In the genomic region with DNA sequence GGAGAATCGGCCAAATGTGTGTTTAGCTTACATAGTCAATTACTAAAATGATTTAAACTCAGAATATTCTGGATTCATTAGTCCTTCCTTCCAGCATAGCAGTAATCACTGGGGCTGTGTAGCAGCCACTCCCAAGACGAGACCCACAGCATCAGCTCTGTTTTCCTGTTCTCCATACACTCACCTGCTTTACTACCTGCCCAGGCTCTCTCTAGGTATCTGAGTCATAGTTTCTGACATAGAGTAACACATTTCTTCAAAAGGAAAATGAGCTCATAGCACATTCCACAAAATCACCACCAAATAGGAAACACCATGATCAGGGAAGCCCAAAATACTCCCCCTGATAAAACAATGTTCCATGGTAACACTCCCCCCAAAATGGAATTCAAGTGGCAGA, we compare ENCODE assay signal across 24 cellular contexts. TPM values are rescaled to one million over a fixed set of nuclear protein-coding genes. Genes with fewer than 3 reads are reported as not detected.
DNase-seq lines count a peak whose midpoint lies in the region; ATAC-seq and TF ChIP-seq lines count a peak whose summit lies in the region.
"Had no signal": no experiment of that assay in that cellular context is flagged by ENCODE, and none has a peak within 500 bp of the region (broad histone marks: within the 10 kb centered on the region; RNA-seq: fewer than 3 reads in every experiment).

No MANE protein-coding gene starts in this region.

- H3K4me1 ChIP-seq in CD4-positive, alpha-beta memory T cell (ENCODE audit: insufficient read depth, low read length), result peaks cover 47% of the 10 kb centered on the region
- H3K4me1 ChIP-seq in left lung, result no peaks in the 10 kb centered on the region
- H3K4me1 ChIP-seq: A549 had no signal

- H3K36me3 Mint-ChIP-seq in activated CD8-positive, alpha-beta memory T cell treated with anti-CD3 and anti-CD28 coated beads, Interleukin-2, amount 10 ng/mL, durations not matched to agents 7 days and 5 days, result peaks cover 57% of the 10 kb centered on the region
- H3K36me3 Mint-ChIP-seq in CD4-positive, alpha-beta memory T cell, result peaks cover 53 to 54% of the 10 kb centered on the region in 2 donors
- H3K36me3 Mint-ChIP-seq in activated naive CD8-positive, alpha-beta T cell treated with anti-CD3 and anti-CD28 coated beads, Interleukin-2, amount 10 ng/mL, durations not matched to agents 7 days and 5 days, result peaks cover 52% of the 10 kb centered on the region
- H3K36me3 Mint-ChIP-seq in HFFc6 (ENCODE audit: low read depth), result peaks cover 30% of the 10 kb centered on the region

- ATAC-seq in activated CD8-positive, alpha-beta memory T cell treated with anti-CD3 and anti-CD28 coated beads, Interleukin-2, amount 10 ng/mL, durations not matched to agents 7 days and 5 days, result no peak
- no peak for ATAC-seq in activated naive CD8-positive, alpha-beta T cell treated with anti-CD3 and anti-CD28 coated beads, Interleukin-2, amount 10 ng/mL, durations not matched to agents 7 days and 5 days (ENCODE audit: low read depth)
- no peak for ATAC-seq in left lung
- ATAC-seq: A549, GM12878, SK-N-SH treated with all-trans-retinoic acid at 6 μM for 48 hours had no signal

- no peaks in the 10 kb centered on the region for H3K9me3 Mint-ChIP-seq in activated CD8-positive, alpha-beta memory T cell treated with anti-CD3 and anti-CD28 coated beads, Interleukin-2, amount 10 ng/mL, durations not matched to agents 7 days and 5 days (ENCODE audit: low read depth)
- H3K9me3 Mint-ChIP-seq in CD4-positive, alpha-beta memory T cell, result no peaks in the 10 kb centered on the region
- no peaks in the 10 kb centered on the region for H3K9me3 Mint-ChIP-seq in activated naive CD8-positive, alpha-beta T cell treated with anti-CD3 and anti-CD28 coated beads, Interleukin-2, amount 10 ng/mL, durations not matched to agents 7 days and 5 days
- no peaks in the 10 kb centered on the region for H3K9me3 Mint-ChIP-seq in HFFc6
- H3K9me3 Mint-ChIP-seq: activated B cell treated with CpG ODN at 0.5 μM for 24 hours, type B pancreatic cell had no signal

- CTCF ChIA-PET in activated CD8-positive, alpha-beta memory T cell treated with anti-CD3 and anti-CD28 coated beads, Interleukin-2, amount 10 ng/mL, durations not matched to agents 7 days and 5 days (lab: Charles Lee), result interaction anchor here (0.6 to 2.6 kb wide), 6 partner anchors 21 to 143 kb away, joined by 3 to 20 read pairs (median 10); a partner anchor contains a TSS
- CTCF ChIA-PET in CD4-positive, alpha-beta memory T cell (lab: Charles Lee; ENCODE audit: partially characterized antibody), result interaction anchor here (0.9 to 4.5 kb wide), 5 partner anchors 23 to 333 kb away, joined by 3 to 54 read pairs (median 15); a partner anchor contains a TSS

- H3K36me3 ChIP-seq in CD4-positive, alpha-beta memory T cell (ENCODE audit: insufficient read depth, low read length), result peaks cover 31% of the 10 kb centered on the region
- peaks cover 0 to 98% of the 10 kb centered on the region in 2 donors for H3K36me3 ChIP-seq in left lung

- H3K4me3 Mint-ChIP-seq in activated CD8-positive, alpha-beta memory T cell treated with anti-CD3 and anti-CD28 coated beads, Interleukin-2, amount 10 ng/mL, durations not matched to agents 7 days and 5 days, result no peak overlapping the region
- H3K4me3 Mint-ChIP-seq in CD4-positive, alpha-beta memory T cell, result peak overlapping the region in 1 of 8 donors; percentile 8
- no peak overlapping the region for H3K4me3 Mint-ChIP-seq in activated naive CD8-positive, alpha-beta T cell treated with anti-CD3 and anti-CD28 coated beads, Interleukin-2, amount 10 ng/mL, durations not matched to agents 7 days and 5 days
- H3K4me3 Mint-ChIP-seq in HFFc6, result no peak overlapping the region
- H3K4me3 Mint-ChIP-seq: activated B cell treated with CpG ODN at 0.5 μM for 24 hours, B cell, type B pancreatic cell had no signal

- POLR2A ChIA-PET in CD4-positive, alpha-beta memory T cell (lab: Charles Lee; ENCODE audit: partially characterized antibody), result interaction anchor here (1.1 to 2.9 kb wide), 3 partner anchors 23 to 139 kb away, joined by 6 to 24 read pairs (median 12); a partner anchor contains a TSS
- POLR2A ChIA-PET in activated naive CD8-positive, alpha-beta T cell treated with anti-CD3 and anti-CD28 coated beads, Interleukin-2, amount 10 ng/mL, durations not matched to agents 7 days and 5 days (lab: Charles Lee), result interaction anchor here (0.6 to 2.9 kb wide), 3 partner anchors 23 to 668 kb away, joined by 5 to 23 read pairs (median 17); a partner anchor contains a TSS

- intact Hi-C loops in CD4-positive, alpha-beta memory T cell (cut with micrococcal nuclease), result no loop called here
- intact Hi-C loops in left lung (cut with DNase I), result loop anchor here (5.0 to 10.0 kb wide), 2 partner anchors 139 to 142 kb away; a partner anchor contains a TSS

- TF ChIP-seq CTCF in HFFc6 (IDR thresholded peaks at IDR 0.05) (no peak), left lung (IDR thresholded peaks at IDR 0.05) (no peak)

- no peak for DNase-seq in activated CD8-positive, alpha-beta memory T cell treated with anti-CD3 and anti-CD28 coated beads, Interleukin-2, amount 10 ng/mL, durations not matched to agents 7 days and 5 days
- DNase-seq in activated CD8-positive, alpha-beta memory T cell treated with anti-CD3 and anti-CD28 coated beads, Interleukin-2, amount 50 U/mL, for 48 hours, result no peak
- no peak for DNase-seq in CD4-positive, alpha-beta memory T cell
- no peak for DNase-seq in activated naive CD8-positive, alpha-beta T cell treated with anti-CD3 and anti-CD28 coated beads, Interleukin-2, amount 10 ng/mL, durations not matched to agents 7 days and 5 days
- DNase-seq in kidney tubule cell (ENCODE audit: low spot score) (peak; percentile 86), HFFc6 (no peak), left lung (no peak), OCI-M2 (lab: John Stamatoyannopoulos, UW; ENCODE audit: unreplicated experiment) (no peak)
- DNase-seq: activated B cell treated with CpG ODN at 0.5 μM for 24 hours, anterior cingulate cortex, cerebellar nuclear complex, COR-L47, DMS79, hippocampal formation, KG1, NCI-H187 treated with DMSO at 0.1 percent for 48 hours, NCI-H526 treated with DMSO at 0.1 percent for 48 hours, occipital lobe, T1000 had no signal

- H3K27ac Mint-ChIP-seq in activated CD8-positive, alpha-beta memory T cell treated with anti-CD3 and anti-CD28 coated beads, Interleukin-2, amount 10 ng/mL, durations not matched to agents 7 days and 5 days, result peak overlapping the region; percentile 50
- peak overlapping the region in 4 of 7 donors; percentile 5 to 87 (median 54) for H3K27ac Mint-ChIP-seq in CD4-positive, alpha-beta memory T cell
- H3K27ac Mint-ChIP-seq in activated naive CD8-positive, alpha-beta T cell treated with anti-CD3 and anti-CD28 coated beads, Interleukin-2, amount 10 ng/mL, durations not matched to agents 7 days and 5 days, result peak overlapping the region; percentile 71
- no peak overlapping the region for H3K27ac Mint-ChIP-seq in HFFc6
- H3K27ac Mint-ChIP-seq: activated B cell treated with CpG ODN at 0.5 μM for 24 hours, B cell, type B pancreatic cell had no signal

- H3K9me3 ChIP-seq in CD4-positive, alpha-beta memory T cell (ENCODE audit: control insufficient read depth in 1 of 2, low read length in 2 of 2), result no peaks in the 10 kb centered on the region
- no peaks in the 10 kb centered on the region for H3K9me3 ChIP-seq in left lung
- H3K9me3 ChIP-seq: A549 had no signal

- H3K4me3 ChIP-seq in CD4-positive, alpha-beta memory T cell (ENCODE audit: low read length in 2 of 2), result no peak overlapping the region
- H3K4me3 ChIP-seq in left lung, result no peak overlapping the region
- H3K4me3 ChIP-seq: A549, GM12878 had no signal

- H3K27ac ChIP-seq in CD4-positive, alpha-beta memory T cell (ENCODE audit: low read depth, low read length), result no peak overlapping the region
- no peak overlapping the region for H3K27ac ChIP-seq in left lung
- H3K27ac ChIP-seq: A549 had no signal

- no peaks in the 10 kb centered on the region for H3K27me3 ChIP-seq in CD4-positive, alpha-beta memory T cell (ENCODE audit: insufficient read depth, low read length)
- H3K27me3 ChIP-seq in left lung, result no peaks in the 10 kb centered on the region

- peaks cover 55% of the 10 kb centered on the region for H3K4me1 Mint-ChIP-seq in activated CD8-positive, alpha-beta memory T cell treated with anti-CD3 and anti-CD28 coated beads, Interleukin-2, amount 10 ng/mL, durations not matched to agents 7 days and 5 days
- peaks cover 39 to 62% (median 49%) of the 10 kb centered on the region in 4 donors for H3K4me1 Mint-ChIP-seq in CD4-positive, alpha-beta memory T cell
- peaks cover 49% of the 10 kb centered on the region for H3K4me1 Mint-ChIP-seq in activated naive CD8-positive, alpha-beta T cell treated with anti-CD3 and anti-CD28 coated beads, Interleukin-2, amount 10 ng/mL, durations not matched to agents 7 days and 5 days
- no peaks in the 10 kb centered on the region for H3K4me1 Mint-ChIP-seq in HFFc6 (ENCODE audit: low read depth)
- H3K4me1 Mint-ChIP-seq: activated B cell treated with CpG ODN at 0.5 μM for 24 hours, B cell had no signal

- no peaks in the 10 kb centered on the region for H3K27me3 Mint-ChIP-seq in activated CD8-positive, alpha-beta memory T cell treated with anti-CD3 and anti-CD28 coated beads, Interleukin-2, amount 10 ng/mL, durations not matched to agents 7 days and 5 days
- H3K27me3 Mint-ChIP-seq in CD4-positive, alpha-beta memory T cell, result no peaks in the 10 kb centered on the region
- no peaks in the 10 kb centered on the region for H3K27me3 Mint-ChIP-seq in activated naive CD8-positive, alpha-beta T cell treated with anti-CD3 and anti-CD28 coated beads, Interleukin-2, amount 10 ng/mL, durations not matched to agents 7 days and 5 days
- H3K27me3 Mint-ChIP-seq in HFFc6 (ENCODE audit: insufficient read depth), result no peaks in the 10 kb centered on the region
- H3K27me3 Mint-ChIP-seq: activated B cell treated with CpG ODN at 0.5 μM for 24 hours, B cell, type B pancreatic cell had no signal

RNA-seq across cellular contexts. Expression of a gene that starts 22.9 kb away (rescaled TPM):
- total RNA-seq in activated CD8-positive, alpha-beta memory T cell treated with anti-CD3 and anti-CD28 coated beads, Interleukin-2, amount 10 ng/mL, durations not matched to agents 7 days and 5 days, result 10 to 100 TPM; 27.0 to 28.7 TPM
- total RNA-seq in CD4-positive, alpha-beta memory T cell, result 10 to 100 TPM; 43.8 to 46.3 TPM
- 10 to 100 TPM in 1 of 2 donors, 1 to 10 TPM in 1; 9.5 to 22.8 TPM for polyA plus RNA-seq in CD4-positive, alpha-beta memory T cell
- 10 to 100 TPM; 27.9 to 32.6 TPM for total RNA-seq in activated naive CD8-positive, alpha-beta T cell treated with anti-CD3 and anti-CD28 coated beads, Interleukin-2, amount 10 ng/mL, durations not matched to agents 7 days and 5 days
- total RNA-seq in HFFc6 (2021; fragmentation: NEBNext Ultra II Directional; extraction: Animal tissue kit (Norgen Biotek cat#: 25700)), result 10 to 100 TPM; 22.0 to 30.5 (median 24.5) TPM
- total RNA-seq in left lung, result 10 to 100 TPM; 24.7 to 29.8 TPM

RNA-seq across cellular contexts. Expression of a gene that starts 23.4 kb away (rescaled TPM):
- 10 to 100 TPM; 56.7 to 69.8 TPM for total RNA-seq in activated CD8-positive, alpha-beta memory T cell treated with anti-CD3 and anti-CD28 coated beads, Interleukin-2, amount 10 ng/mL, durations not matched to agents 7 days and 5 days
- 100 to 1,000 TPM; 129 to 132 TPM for total RNA-seq in CD4-positive, alpha-beta memory T cell
- 10 to 100 TPM; 12.3 to 20.6 TPM for polyA plus RNA-seq in CD4-positive, alpha-beta memory T cell
- 100 to 1,000 TPM in 1 of 2 experiments, 10 to 100 TPM in 1; 94.7 to 100 TPM for total RNA-seq in activated naive CD8-positive, alpha-beta T cell treated with anti-CD3 and anti-CD28 coated beads, Interleukin-2, amount 10 ng/mL, durations not matched to agents 7 days and 5 days
- 10 to 100 TPM; 49.8 to 61.8 (median 56.3) TPM for total RNA-seq in HFFc6 (2021; fragmentation: NEBNext Ultra II Directional; extraction: Animal tissue kit (Norgen Biotek cat#: 25700))
- total RNA-seq in left lung, result 10 to 100 TPM; 56.4 to 78.0 TPM
